In genomic region chr15:72117448-72117697, GRCh38 we compare ENCODE assay signal across 8 cellular contexts. TPM values are rescaled to one million over a fixed set of nuclear protein-coding genes. Genes with fewer than 3 reads are reported as not detected.
DNase-seq lines count a peak whose midpoint lies in the region; ATAC-seq and TF ChIP-seq lines count a peak whose summit lies in the region.

No MANE protein-coding gene starts in this region.

- H3K4me2 ChIP-seq in osteoblast (ENCODE audit: insufficient read depth, low read length) = peak overlapping the region; percentile 86

- TF ChIP-seq CTCF in fibroblast of villous mesenchyme (IDR thresholded peaks at IDR 0.05; ENCODE audit: insufficient read depth, low read depth, low read length) (no peak), osteoblast (IDR thresholded peaks at IDR 0.05; ENCODE audit: extremely low read depth, low read depth, low read length) (no peak), upper lobe of right lung (IDR thresholded peaks at IDR 0.05) (no peak)

- peak overlapping the region; percentile 88 for H2AFZ ChIP-seq in osteoblast (ENCODE audit: low read length)

- H3K79me2 ChIP-seq in osteoblast (ENCODE audit: insufficient read depth, low read length) = peaks cover 54% of the 10 kb centered on the region

- peaks cover 24% of the 10 kb centered on the region for H4K20me1 ChIP-seq in osteoblast (ENCODE audit: insufficient read depth, low read length)

- intact Hi-C loops in upper lobe of right lung (cut with DNase I) = no loop called here

- peak; percentile 31 to 46 for DNase-seq in activated CD8-positive, alpha-beta memory T cell treated with anti-CD3 and anti-CD28 coated beads for 1 hour (ENCODE audit: extremely low read depth in 1 of 2, low read depth in 1 of 2)
- DNase-seq in activated CD8-positive, alpha-beta memory T cell treated with anti-CD3 and anti-CD28 coated beads for 24 hours = no peak
- peak; percentile 87 for DNase-seq in RPMI7951 (ENCODE audit: low read depth)
- DNase-seq in activated effector memory CD4-positive, alpha-beta T cell treated with Interleukin-2 at 50 U/mL for 16 hours = peak; percentile 41
- peak; percentile 86 for DNase-seq in fibroblast of villous mesenchyme (ENCODE audit: low read depth)
- peak; percentile 93 for DNase-seq in osteoblast (ENCODE audit: insufficient read length, low spot score, missing footprints)
- peak; percentile 94 for DNase-seq in upper lobe of right lung

- H3K4me3 ChIP-seq in fibroblast of villous mesenchyme (ENCODE audit: low read depth, low read length) (peak overlapping the region; percentile 94), osteoblast (ENCODE audit: insufficient read depth, low read length) (peak overlapping the region; percentile 82), upper lobe of right lung (peak overlapping the region; percentile 92)

- ATAC-seq in HG03103 (IDR thresholded peaks at IDR 0.05; ENCODE audit: low read depth, unreplicated experiment) (peak; percentile 48), upper lobe of right lung (peak; percentile 83)

- no peaks in the 10 kb centered on the region for H3K27me3 ChIP-seq in osteoblast (ENCODE audit: insufficient read depth, low read length)
- no peaks in the 10 kb centered on the region for H3K27me3 ChIP-seq in upper lobe of right lung

- H3K27ac ChIP-seq in osteoblast (ENCODE audit: low read depth, low read length) (peak overlapping the region; percentile 95), upper lobe of right lung (peak overlapping the region; percentile 93)

- peaks cover 13% of the 10 kb centered on the region for H3K4me1 ChIP-seq in osteoblast (ENCODE audit: insufficient read depth, low read length)
- H3K4me1 ChIP-seq in upper lobe of right lung = peaks cover 17% of the 10 kb centered on the region

- H3K36me3 ChIP-seq in osteoblast (ENCODE audit: insufficient read depth, low read length) (no peaks in the 10 kb centered on the region), upper lobe of right lung (no peaks in the 10 kb centered on the region)

- H3K9me3 ChIP-seq in osteoblast (ENCODE audit: low read depth, low read length) (no peaks in the 10 kb centered on the region), upper lobe of right lung (no peaks in the 10 kb centered on the region)

RNA-seq across cellular contexts. Expression of gene MYO9A, which starts 0.6 kb away (rescaled TPM):
- 18.4 and 21.4 TPM in 2 replicates for total RNA-seq in RPMI7951 (2014; rRNA removed; shearing (Covaris generic))
- 47.4 and 51.8 TPM in 2 replicates for total RNA-seq in fibroblast of villous mesenchyme
- total RNA-seq in osteoblast = 59.0 and 60.1 TPM in 2 replicates
- total RNA-seq in upper lobe of right lung = 82.5 TPM

RNA-seq across cellular contexts. Expression of gene SENP8, which starts 0.8 kb away (rescaled TPM):
- total RNA-seq in RPMI7951 (2014; rRNA removed; shearing (Covaris generic)) = 2.6 and 3.3 TPM in 2 replicates
- total RNA-seq in fibroblast of villous mesenchyme (1.3 and 2.6 TPM in 2 replicates), osteoblast (2.4 and 2.5 TPM in 2 replicates), upper lobe of right lung (3.3 TPM)
